In genomic region chr6:82259389-82259788, GRCh38 we compare ENCODE assay signal across 1 cellular context.
TF ChIP-seq lines count a peak whose summit lies in the region.

No MANE protein-coding gene starts in this region.

TF ChIP-seq in H1, 55 proteins besides CTCF, POLR2A, EP300 and RAD21 (continued from another document):
- TF ChIP-seq POLR2AphosphoS5 (IDR thresholded peaks at IDR 0.05; ENCODE audit: low read depth, low read length) (no peak), USF2 (IDR thresholded peaks at IDR 0.05; ENCODE audit: low read length) (no peak), SIRT6 (IDR thresholded peaks at IDR 0.05; ENCODE audit: low read length) (no peak), SP1 (IDR thresholded peaks at IDR 0.05; ENCODE audit: low read depth, low read length) (no peak), NANOG (IDR thresholded peaks at IDR 0.05; ENCODE audit: insufficient read depth, low read depth, low read length, poor library complexity, severe bottlenecking) (no peak), NRF1 (IDR thresholded peaks at IDR 0.05; ENCODE audit: low read depth, low read length) (no peak), CHD2 (IDR thresholded peaks at IDR 0.05; ENCODE audit: low read length) (no peak), BCL11A (IDR thresholded peaks at IDR 0.05; ENCODE audit: low read depth in 2 of 2, low read length in 2 of 2) (no peak), BRCA1 (IDR thresholded peaks at IDR 0.05; ENCODE audit: low read depth, low read length) (no peak), CHD1 (IDR thresholded peaks at IDR 0.05; ENCODE audit: low read depth, low read length) (no peak), JUND (IDR thresholded peaks at IDR 0.05; ENCODE audit: low read length) (no peak), E2F6 (IDR thresholded peaks at IDR 0.05) (no peak), KDM1A (IDR thresholded peaks at IDR 0.05; ENCODE audit: borderline replicate concordance, low read length) (no peak), SP4 (IDR thresholded peaks at IDR 0.05; ENCODE audit: low read length) (no peak), TAF7 (optimal IDR thresholded peaks at IDR 0.05; ENCODE audit: borderline replicate concordance, low read depth, low read length) (no peak), SIX5 (IDR thresholded peaks at IDR 0.05; ENCODE audit: low read depth, low read length) (no peak)
TF ChIP-seq in H1: peak in this region for 0.
